In the genomic region with DNA sequence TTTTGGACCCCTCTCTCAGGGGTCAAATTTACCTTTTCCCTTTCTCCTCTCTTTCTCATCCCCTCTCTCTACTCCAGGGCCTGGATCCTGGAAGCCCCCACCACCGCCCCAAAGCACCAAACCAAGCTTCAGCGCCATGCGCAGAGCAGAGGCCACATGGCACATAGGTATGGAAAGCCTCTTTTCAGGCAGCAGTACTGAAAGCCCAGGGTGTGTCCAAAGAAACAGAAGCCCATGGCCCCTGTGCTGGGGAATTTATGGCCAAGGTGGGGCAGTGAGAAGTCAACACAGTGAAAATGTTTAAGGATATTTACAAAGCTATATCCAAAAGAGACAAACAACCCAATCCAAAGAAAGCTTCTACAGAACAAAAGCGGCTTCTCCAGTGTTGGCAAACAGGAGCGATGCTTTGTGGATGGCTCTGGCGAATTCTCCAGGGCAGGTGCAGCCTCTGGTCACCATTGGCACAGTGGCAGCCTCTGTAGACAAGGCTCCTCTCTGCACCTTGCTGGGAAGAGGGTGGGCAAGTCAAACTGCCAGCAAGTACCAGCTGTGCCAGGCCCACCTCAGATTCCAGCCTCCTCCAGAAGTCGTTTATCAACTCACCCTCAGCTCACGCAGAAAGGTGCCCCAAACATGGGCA, we compare ENCODE assay signal across 1 cellular context.
A peak's percentile ranks its signal among the peaks of the same experiment; 100 is the strongest.
TF ChIP-seq lines count a peak whose summit lies in the region.

No MANE protein-coding gene starts in this region.

TF ChIP-seq in HepG2, 621 proteins besides CTCF, POLR2A, EP300 and RAD21 (continued from another document and continues in another):
- TF ChIP-seq, protein P1, sequence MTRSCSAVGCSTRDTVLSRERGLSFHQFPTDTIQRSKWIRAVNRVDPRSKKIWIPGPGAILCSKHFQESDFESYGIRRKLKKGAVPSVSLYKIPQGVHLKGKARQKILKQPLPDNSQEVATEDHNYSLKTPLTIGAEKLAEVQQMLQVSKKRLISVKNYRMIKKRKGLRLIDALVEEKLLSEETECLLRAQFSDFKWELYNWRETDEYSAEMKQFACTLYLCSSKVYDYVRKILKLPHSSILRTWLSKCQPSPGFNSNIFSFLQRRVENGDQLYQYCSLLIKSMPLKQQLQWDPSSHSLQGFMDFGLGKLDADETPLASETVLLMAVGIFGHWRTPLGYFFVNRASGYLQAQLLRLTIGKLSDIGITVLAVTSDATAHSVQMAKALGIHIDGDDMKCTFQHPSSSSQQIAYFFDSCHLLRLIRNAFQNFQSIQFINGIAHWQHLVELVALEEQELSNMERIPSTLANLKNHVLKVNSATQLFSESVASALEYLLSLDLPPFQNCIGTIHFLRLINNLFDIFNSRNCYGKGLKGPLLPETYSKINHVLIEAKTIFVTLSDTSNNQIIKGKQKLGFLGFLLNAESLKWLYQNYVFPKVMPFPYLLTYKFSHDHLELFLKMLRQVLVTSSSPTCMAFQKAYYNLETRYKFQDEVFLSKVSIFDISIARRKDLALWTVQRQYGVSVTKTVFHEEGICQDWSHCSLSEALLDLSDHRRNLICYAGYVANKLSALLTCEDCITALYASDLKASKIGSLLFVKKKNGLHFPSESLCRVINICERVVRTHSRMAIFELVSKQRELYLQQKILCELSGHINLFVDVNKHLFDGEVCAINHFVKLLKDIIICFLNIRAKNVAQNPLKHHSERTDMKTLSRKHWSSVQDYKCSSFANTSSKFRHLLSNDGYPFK (CRISPR knock-in tag; IDR thresholded peaks at IDR 0.05; ENCODE audit: borderline replicate concordance): peak; percentile 49; the same call in 1 of the 2 replicates
- TF ChIP-seq, protein P2, sequence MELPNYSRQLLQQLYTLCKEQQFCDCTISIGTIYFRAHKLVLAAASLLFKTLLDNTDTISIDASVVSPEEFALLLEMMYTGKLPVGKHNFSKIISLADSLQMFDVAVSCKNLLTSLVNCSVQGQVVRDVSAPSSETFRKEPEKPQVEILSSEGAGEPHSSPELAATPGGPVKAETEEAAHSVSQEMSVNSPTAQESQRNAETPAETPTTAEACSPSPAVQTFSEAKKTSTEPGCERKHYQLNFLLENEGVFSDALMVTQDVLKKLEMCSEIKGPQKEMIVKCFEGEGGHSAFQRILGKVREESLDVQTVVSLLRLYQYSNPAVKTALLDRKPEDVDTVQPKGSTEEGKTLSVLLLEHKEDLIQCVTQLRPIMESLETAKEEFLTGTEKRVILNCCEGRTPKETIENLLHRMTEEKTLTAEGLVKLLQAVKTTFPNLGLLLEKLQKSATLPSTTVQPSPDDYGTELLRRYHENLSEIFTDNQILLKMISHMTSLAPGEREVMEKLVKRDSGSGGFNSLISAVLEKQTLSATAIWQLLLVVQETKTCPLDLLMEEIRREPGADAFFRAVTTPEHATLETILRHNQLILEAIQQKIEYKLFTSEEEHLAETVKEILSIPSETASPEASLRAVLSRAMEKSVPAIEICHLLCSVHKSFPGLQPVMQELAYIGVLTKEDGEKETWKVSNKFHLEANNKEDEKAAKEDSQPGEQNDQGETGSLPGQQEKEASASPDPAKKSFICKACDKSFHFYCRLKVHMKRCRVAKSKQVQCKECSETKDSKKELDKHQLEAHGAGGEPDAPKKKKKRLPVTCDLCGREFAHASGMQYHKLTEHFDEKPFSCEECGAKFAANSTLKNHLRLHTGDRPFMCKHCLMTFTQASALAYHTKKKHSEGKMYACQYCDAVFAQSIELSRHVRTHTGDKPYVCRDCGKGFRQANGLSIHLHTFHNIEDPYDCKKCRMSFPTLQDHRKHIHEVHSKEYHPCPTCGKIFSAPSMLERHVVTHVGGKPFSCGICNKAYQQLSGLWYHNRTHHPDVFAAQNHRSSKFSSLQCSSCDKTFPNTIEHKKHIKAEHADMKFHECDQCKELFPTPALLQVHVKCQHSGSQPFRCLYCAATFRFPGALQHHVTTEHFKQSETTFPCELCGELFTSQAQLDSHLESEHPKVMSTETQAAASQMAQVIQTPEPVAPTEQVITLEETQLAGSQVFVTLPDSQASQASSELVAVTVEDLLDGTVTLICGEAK (IDR thresholded peaks at IDR 0.05): no peak
- TF ChIP-seq, protein P2 (CRISPR knock-in tag; IDR thresholded peaks at IDR 0.05): peak; percentile 5; the same call in 1 of the 2 replicates
- no peak for TF ChIP-seq NRL (CRISPR knock-in tag; IDR thresholded peaks at IDR 0.05; ENCODE audit: borderline replicate concordance)
- TF ChIP-seq, protein P3, sequence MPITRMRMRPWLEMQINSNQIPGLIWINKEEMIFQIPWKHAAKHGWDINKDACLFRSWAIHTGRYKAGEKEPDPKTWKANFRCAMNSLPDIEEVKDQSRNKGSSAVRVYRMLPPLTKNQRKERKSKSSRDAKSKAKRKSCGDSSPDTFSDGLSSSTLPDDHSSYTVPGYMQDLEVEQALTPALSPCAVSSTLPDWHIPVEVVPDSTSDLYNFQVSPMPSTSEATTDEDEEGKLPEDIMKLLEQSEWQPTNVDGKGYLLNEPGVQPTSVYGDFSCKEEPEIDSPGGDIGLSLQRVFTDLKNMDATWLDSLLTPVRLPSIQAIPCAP (CRISPR knock-in tag; IDR thresholded peaks at IDR 0.05; ENCODE audit: low read depth): no peak
- TF ChIP-seq ELF1 (CRISPR knock-in tag; IDR thresholded peaks at IDR 0.05): no peak
- TF ChIP-seq TP53 (CRISPR knock-in tag; conservative IDR thresholded peaks at IDR 0.05): no peak
- no peak for TF ChIP-seq FOXA3 (CRISPR knock-in tag; IDR thresholded peaks at IDR 0.05)
- TF ChIP-seq EZH2 (conservative IDR thresholded peaks at IDR 0.05; ENCODE audit: low read depth, low read length): peak; percentile 37; the same call in 1 of the 2 replicates
- no peak for TF ChIP-seq GATAD2A (CRISPR knock-in tag; IDR thresholded peaks at IDR 0.05)
- TF ChIP-seq ZNF883 (CRISPR knock-in tag; IDR thresholded peaks at IDR 0.05; ENCODE audit: not compliant biosample characterization): peak; percentile 11
- TF ChIP-seq CBX5 (CRISPR knock-in tag; IDR thresholded peaks at IDR 0.05; ENCODE audit: borderline replicate concordance): no peak
- 0 out of 2 replicates have a peak, but pooled peaks have one; percentile 7 for TF ChIP-seq HNF4G (IDR thresholded peaks at IDR 0.05; ENCODE audit: borderline replicate concordance, low read depth, low read length)
- no peak for TF ChIP-seq HNF4G (CRISPR knock-in tag; IDR thresholded peaks at IDR 0.05; ENCODE audit: borderline replicate concordance, low read depth)
- 0 out of 2 replicates have a peak, but pooled peaks have one; percentile 28 for TF ChIP-seq ZNF274 (CRISPR knock-in tag; IDR thresholded peaks at IDR 0.05)
- TF ChIP-seq, protein P4, sequence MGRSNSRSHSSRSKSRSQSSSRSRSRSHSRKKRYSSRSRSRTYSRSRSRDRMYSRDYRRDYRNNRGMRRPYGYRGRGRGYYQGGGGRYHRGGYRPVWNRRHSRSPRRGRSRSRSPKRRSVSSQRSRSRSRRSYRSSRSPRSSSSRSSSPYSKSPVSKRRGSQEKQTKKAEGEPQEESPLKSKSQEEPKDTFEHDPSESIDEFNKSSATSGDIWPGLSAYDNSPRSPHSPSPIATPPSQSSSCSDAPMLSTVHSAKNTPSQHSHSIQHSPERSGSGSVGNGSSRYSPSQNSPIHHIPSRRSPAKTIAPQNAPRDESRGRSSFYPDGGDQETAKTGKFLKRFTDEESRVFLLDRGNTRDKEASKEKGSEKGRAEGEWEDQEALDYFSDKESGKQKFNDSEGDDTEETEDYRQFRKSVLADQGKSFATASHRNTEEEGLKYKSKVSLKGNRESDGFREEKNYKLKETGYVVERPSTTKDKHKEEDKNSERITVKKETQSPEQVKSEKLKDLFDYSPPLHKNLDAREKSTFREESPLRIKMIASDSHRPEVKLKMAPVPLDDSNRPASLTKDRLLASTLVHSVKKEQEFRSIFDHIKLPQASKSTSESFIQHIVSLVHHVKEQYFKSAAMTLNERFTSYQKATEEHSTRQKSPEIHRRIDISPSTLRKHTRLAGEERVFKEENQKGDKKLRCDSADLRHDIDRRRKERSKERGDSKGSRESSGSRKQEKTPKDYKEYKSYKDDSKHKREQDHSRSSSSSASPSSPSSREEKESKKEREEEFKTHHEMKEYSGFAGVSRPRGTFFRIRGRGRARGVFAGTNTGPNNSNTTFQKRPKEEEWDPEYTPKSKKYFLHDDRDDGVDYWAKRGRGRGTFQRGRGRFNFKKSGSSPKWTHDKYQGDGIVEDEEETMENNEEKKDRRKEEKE (IDR thresholded peaks at IDR 0.05): no peak
- TF ChIP-seq PLRG1 (conservative IDR thresholded peaks at IDR 0.05): no peak
- no peak for TF ChIP-seq ZNF329 (CRISPR knock-in tag; IDR thresholded peaks at IDR 0.05; ENCODE audit: low read depth)
- no peak for TF ChIP-seq KDM5A (IDR thresholded peaks at IDR 0.05; ENCODE audit: borderline replicate concordance, low read length)
- TF ChIP-seq MAZ (IDR thresholded peaks at IDR 0.05; ENCODE audit: borderline replicate concordance, low read depth, low read length): no peak
- peak; percentile 21; the same call in 1 of the 2 replicates for TF ChIP-seq MAZ (CRISPR knock-in tag; IDR thresholded peaks at IDR 0.05; ENCODE audit: low read depth)
- TF ChIP-seq, protein P5, sequence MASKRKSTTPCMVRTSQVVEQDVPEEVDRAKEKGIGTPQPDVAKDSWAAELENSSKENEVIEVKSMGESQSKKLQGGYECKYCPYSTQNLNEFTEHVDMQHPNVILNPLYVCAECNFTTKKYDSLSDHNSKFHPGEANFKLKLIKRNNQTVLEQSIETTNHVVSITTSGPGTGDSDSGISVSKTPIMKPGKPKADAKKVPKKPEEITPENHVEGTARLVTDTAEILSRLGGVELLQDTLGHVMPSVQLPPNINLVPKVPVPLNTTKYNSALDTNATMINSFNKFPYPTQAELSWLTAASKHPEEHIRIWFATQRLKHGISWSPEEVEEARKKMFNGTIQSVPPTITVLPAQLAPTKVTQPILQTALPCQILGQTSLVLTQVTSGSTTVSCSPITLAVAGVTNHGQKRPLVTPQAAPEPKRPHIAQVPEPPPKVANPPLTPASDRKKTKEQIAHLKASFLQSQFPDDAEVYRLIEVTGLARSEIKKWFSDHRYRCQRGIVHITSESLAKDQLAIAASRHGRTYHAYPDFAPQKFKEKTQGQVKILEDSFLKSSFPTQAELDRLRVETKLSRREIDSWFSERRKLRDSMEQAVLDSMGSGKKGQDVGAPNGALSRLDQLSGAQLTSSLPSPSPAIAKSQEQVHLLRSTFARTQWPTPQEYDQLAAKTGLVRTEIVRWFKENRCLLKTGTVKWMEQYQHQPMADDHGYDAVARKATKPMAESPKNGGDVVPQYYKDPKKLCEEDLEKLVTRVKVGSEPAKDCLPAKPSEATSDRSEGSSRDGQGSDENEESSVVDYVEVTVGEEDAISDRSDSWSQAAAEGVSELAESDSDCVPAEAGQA (IDR thresholded peaks at IDR 0.05; ENCODE audit: low read depth): 0 out of 2 replicates have a peak, but pooled peaks have one; percentile 25
- TF ChIP-seq, protein P5 (CRISPR knock-in tag; IDR thresholded peaks at IDR 0.05; ENCODE audit: borderline replicate concordance): no peak
- peak; percentile 52 for TF ChIP-seq FOXC1 (CRISPR knock-in tag; IDR thresholded peaks at IDR 0.05; ENCODE audit: borderline replicate concordance)
- TF ChIP-seq, protein P6, sequence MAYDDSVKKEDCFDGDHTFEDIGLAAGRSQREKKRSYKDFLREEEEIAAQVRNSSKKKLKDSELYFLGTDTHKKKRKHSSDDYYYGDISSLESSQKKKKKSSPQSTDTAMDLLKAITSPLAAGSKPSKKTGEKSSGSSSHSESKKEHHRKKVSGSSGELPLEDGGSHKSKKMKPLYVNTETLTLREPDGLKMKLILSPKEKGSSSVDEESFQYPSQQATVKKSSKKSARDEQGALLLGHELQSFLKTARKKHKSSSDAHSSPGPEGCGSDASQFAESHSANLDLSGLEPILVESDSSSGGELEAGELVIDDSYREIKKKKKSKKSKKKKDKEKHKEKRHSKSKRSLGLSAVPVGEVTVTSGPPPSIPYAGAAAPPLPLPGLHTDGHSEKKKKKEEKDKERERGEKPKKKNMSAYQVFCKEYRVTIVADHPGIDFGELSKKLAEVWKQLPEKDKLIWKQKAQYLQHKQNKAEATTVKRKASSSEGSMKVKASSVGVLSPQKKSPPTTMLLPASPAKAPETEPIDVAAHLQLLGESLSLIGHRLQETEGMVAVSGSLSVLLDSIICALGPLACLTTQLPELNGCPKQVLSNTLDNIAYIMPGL (CRISPR knock-in tag; IDR thresholded peaks at IDR 0.05; ENCODE audit: borderline replicate concordance in 1 of 2, low read depth in 1 of 2): 0 out of 4 replicates have a peak, but pooled peaks of 1 of the 2 experiments have one; percentile 13
- peak; percentile 41; the same call in 1 of the 2 replicates for TF ChIP-seq ZNF772 (CRISPR knock-in tag; IDR thresholded peaks at IDR 0.05)
- TF ChIP-seq MTA1 (CRISPR knock-in tag; IDR thresholded peaks at IDR 0.05; ENCODE audit: borderline replicate concordance): 0 out of 2 replicates have a peak, but pooled peaks have one; percentile 36
